In the genomic region with DNA sequence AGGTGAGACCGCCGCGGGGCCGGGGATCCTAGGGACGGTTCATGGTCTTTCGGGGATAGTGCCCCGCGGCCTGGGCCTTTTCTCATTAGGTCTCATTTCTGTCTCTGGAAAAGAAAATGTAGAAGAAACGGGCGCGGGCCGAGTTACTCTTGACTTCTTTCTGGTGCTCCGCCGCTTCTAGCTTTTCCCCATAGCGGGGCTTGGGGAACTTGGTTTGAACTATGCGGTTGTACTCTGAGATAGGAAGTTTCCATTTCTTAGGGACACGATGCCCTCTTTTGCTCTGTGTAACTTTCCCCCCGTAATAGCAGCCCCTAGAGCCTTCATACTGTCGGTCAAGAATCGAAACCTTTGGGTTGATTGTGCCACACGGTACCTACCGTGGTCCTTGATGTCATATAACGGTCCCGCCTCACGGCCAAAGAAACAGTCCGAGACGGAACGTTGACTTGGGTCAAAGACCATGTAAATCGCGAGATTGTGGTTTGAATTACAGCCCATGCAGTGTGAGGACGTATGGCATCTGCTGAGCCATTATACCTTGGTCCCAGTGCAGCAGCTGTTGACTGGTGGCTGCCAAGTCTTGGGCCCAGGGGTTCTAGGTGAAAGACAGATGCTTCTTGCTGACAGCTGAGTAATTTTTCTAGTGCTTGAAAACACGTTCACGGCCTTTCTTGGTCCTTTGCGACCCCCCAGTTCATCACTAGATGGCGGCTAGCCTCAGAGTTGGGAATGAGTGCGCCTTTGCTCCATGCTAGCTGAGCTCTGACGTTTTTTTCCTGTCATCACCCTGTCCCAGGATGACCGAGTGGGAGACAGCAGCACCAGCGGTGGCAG, we compare ENCODE assay signal across 8 cellular contexts. TPM values are rescaled to one million over a fixed set of nuclear protein-coding genes. Genes with fewer than 3 reads are reported as not detected.
DNase-seq lines count a peak whose midpoint lies in the region; ATAC-seq and TF ChIP-seq lines count a peak whose summit lies in the region.

No MANE protein-coding gene starts in this region.

- H3K4me3 ChIP-seq in GM23338 (peak overlapping the region; percentile 87), PC-9 (peak overlapping the region; percentile 93), epithelial cell of proximal tubule (ENCODE audit: low read depth, low read length) (peak overlapping the region; percentile 71), trophoblast cell (ENCODE audit: low read depth, low read length) (peak overlapping the region; percentile 80)

- peaks cover 3% of the 10 kb centered on the region; the same call in 2 of the 3 replicates for H3K9me3 Mint-ChIP-seq in GM23338

- H3K4ac ChIP-seq in trophoblast cell (ENCODE audit: low read depth, low read length), result peak overlapping the region; percentile 80

- intact Hi-C loops in PC-9 (cut with micrococcal nuclease; ENCODE audit: unreplicated experiment), result no loop called here

- H3K9me3 ChIP-seq in PC-9 (ENCODE audit: insufficient read depth, low read depth) (no peaks in the 10 kb centered on the region), trophoblast cell (ENCODE audit: insufficient read depth, low read depth, low read length) (no peaks in the 10 kb centered on the region)

- DNase-seq in GM23338 (ENCODE audit: low spot score) (no peak), PC-9 (no peak), epithelial cell of proximal tubule (ENCODE audit: low read depth) (no peak), trophoblast cell (no peak), NCI-H748 (lab: John Stamatoyannopoulos, UW; ENCODE audit: unreplicated experiment) (no peak)

- H3K4me2 ChIP-seq in GM23338 (peak overlapping the region; percentile 99), PC-9 (peak overlapping the region; percentile 90), trophoblast cell (ENCODE audit: low read length) (peak overlapping the region; percentile 63)

- H3K79me1 ChIP-seq in trophoblast cell (ENCODE audit: low read length), result peaks cover 11% of the 10 kb centered on the region

- peak overlapping the region; percentile 91 for H3K27ac Mint-ChIP-seq in GM23338

- TSS peak; percentile 45 for BruUV-seq in PC-9 (replicated peaks; lab: Mats Ljungman, UMichigan)

- no peak overlapping the region for H3K23ac ChIP-seq in trophoblast cell (ENCODE audit: low read length)

- ATAC-seq in GM23338, result no peak
- no peak for ATAC-seq in HG02642 (IDR thresholded peaks at IDR 0.05; ENCODE audit: poor library complexity, unreplicated experiment)
- no peak for ATAC-seq in GM19395 (IDR thresholded peaks at IDR 0.05; ENCODE audit: unreplicated experiment)
- ATAC-seq in GM18505 (IDR thresholded peaks at IDR 0.05; ENCODE audit: unreplicated experiment), result no peak

- H3K14ac ChIP-seq in trophoblast cell (ENCODE audit: low read length), result peak overlapping the region; percentile 38

- H4K20me1 ChIP-seq in GM23338 (replicated peaks; ENCODE audit: insufficient read depth), result peaks cover 36% of the 10 kb centered on the region
- H4K20me1 ChIP-seq in PC-9 (ENCODE audit: insufficient read depth), result peaks cover 19% of the 10 kb centered on the region

- H3K4me3 Mint-ChIP-seq in GM23338, result peak overlapping the region; percentile 99

- no CpG with 5 or more reads among the region's 39 CpGs for WGBS in trophoblast cell (ENCODE audit: extremely low coverage, insufficient coverage, insufficient read length)

- H2AK5ac ChIP-seq in trophoblast cell (ENCODE audit: low read length), result peak overlapping the region; percentile 49

- 0 out of 2 replicates have a peak overlapping the region, but pooled peaks have one; percentile 33 for H3K27ac ChIP-seq in GM23338 (ENCODE audit: low read depth)
- H3K27ac ChIP-seq in PC-9, result peak overlapping the region; percentile 95; the same call in 1 of the 2 replicates
- no peak overlapping the region for H3K27ac ChIP-seq in trophoblast cell (ENCODE audit: low read depth, low read length)

- H2BK5ac ChIP-seq in trophoblast cell (ENCODE audit: low read depth, low read length, poor library complexity), result no peak overlapping the region

- no peak overlapping the region for H4K91ac ChIP-seq in trophoblast cell (ENCODE audit: low read depth, low read length)

- no peak for TF ChIP-seq POLR2A in GM18505 (IDR thresholded peaks at IDR 0.05; ENCODE audit: borderline replicate concordance, extremely low read depth, insufficient read depth, insufficient read length)

- no peak overlapping the region for H3K18ac ChIP-seq in trophoblast cell (ENCODE audit: low read length)

- POLR2A ChIA-PET in PC-9 (lab: Charles Lee; ENCODE audit: unreplicated experiment), result no interaction called here

- no peak overlapping the region for H2AFZ ChIP-seq in GM23338
- H2AFZ ChIP-seq in PC-9, result no peak overlapping the region
- no peak overlapping the region for H2AFZ ChIP-seq in trophoblast cell (ENCODE audit: insufficient read depth, low read length, poor library complexity)

- H2BK12ac ChIP-seq in trophoblast cell (ENCODE audit: low read length), result no peak overlapping the region

- H3K9me2 ChIP-seq in GM23338 (ENCODE audit: insufficient read depth) (no peaks in the 10 kb centered on the region), PC-9 (ENCODE audit: insufficient read depth) (no peaks in the 10 kb centered on the region)

- H3K36me3 ChIP-seq in GM23338 (ENCODE audit: insufficient read depth) (peaks cover 34% of the 10 kb centered on the region), PC-9 (ENCODE audit: low read depth) (no peaks in the 10 kb centered on the region), trophoblast cell (ENCODE audit: control insufficient read depth in 1 of 2, insufficient read depth in 2 of 2, low read length in 2 of 2) (peaks cover 16 to 27% of the 10 kb centered on the region in 2 experiments)

- H4K12ac ChIP-seq in trophoblast cell (ENCODE audit: low read depth, low read length), result no peak overlapping the region

- H3K79me2 ChIP-seq in GM23338 (replicated peaks; ENCODE audit: insufficient read depth), result peaks cover 49% of the 10 kb centered on the region
- H3K79me2 ChIP-seq in PC-9 (ENCODE audit: low read depth), result peaks cover 65% of the 10 kb centered on the region
- H3K79me2 ChIP-seq in trophoblast cell (ENCODE audit: control insufficient read depth, insufficient read depth, low read length, poor library complexity), result peaks cover 15% of the 10 kb centered on the region

- no peak overlapping the region for H2BK120ac ChIP-seq in trophoblast cell (ENCODE audit: insufficient read depth, low read length, poor library complexity)

- H3K9ac ChIP-seq in trophoblast cell (ENCODE audit: low read length), result peak overlapping the region; percentile 87

- H4K8ac ChIP-seq in trophoblast cell (ENCODE audit: low read depth, low read length), result peak overlapping the region; percentile 1

- H3F3A ChIP-seq in GM23338 (replicated peaks; ENCODE audit: low read depth), result peaks cover 44% of the 10 kb centered on the region
- H3F3A ChIP-seq in PC-9 (ENCODE audit: insufficient read depth, low read depth), result peaks cover 17% of the 10 kb centered on the region; the same call in 1 of the 2 replicates

- H3K4me1 ChIP-seq in GM23338 (ENCODE audit: insufficient read depth) (peaks cover 13% of the 10 kb centered on the region), PC-9 (replicated peaks; ENCODE audit: insufficient read depth) (peaks cover 22% of the 10 kb centered on the region), trophoblast cell (ENCODE audit: control insufficient read depth in 1 of 2, insufficient read depth in 2 of 2, low read length in 2 of 2) (peaks cover 11 to 20% of the 10 kb centered on the region in 2 experiments)

- peaks cover 25% of the 10 kb centered on the region for H3K4me1 Mint-ChIP-seq in GM23338

- peak; percentile 9 to 26; a peak in 1 of 4 replicates for TF ChIP-seq CTCF in GM23338 (conservative IDR thresholded peaks at IDR 0.05; ENCODE audit: low read depth in 2 of 2)
- TF ChIP-seq CTCF in PC-9 (conservative IDR thresholded peaks at IDR 0.05), result no peak
- TF ChIP-seq CTCF in epithelial cell of proximal tubule (conservative IDR thresholded peaks at IDR 0.05; ENCODE audit: low read depth, low read length), result peak; percentile 16

- H3K27me3 ChIP-seq in GM23338 (ENCODE audit: insufficient read depth), result no peaks in the 10 kb centered on the region
- no peaks in the 10 kb centered on the region for H3K27me3 ChIP-seq in PC-9 (ENCODE audit: insufficient read depth, low read depth)
- H3K27me3 ChIP-seq in trophoblast cell (ENCODE audit: insufficient read depth, low read length), result no peaks in the 10 kb centered on the region

- CTCF ChIA-PET in PC-9 (lab: Charles Lee), result no interaction called here

- peaks cover 20% of the 10 kb centered on the region for H3K27me3 Mint-ChIP-seq in GM23338 (ENCODE audit: insufficient read depth, low read depth, poor library complexity)

- peaks cover 54% of the 10 kb centered on the region for H3K36me3 Mint-ChIP-seq in GM23338 (ENCODE audit: low read depth)

RNA-seq across cellular contexts. Expression of a gene that starts 0.5 kb away (rescaled TPM):
- total RNA-seq in GM23338 (2014; rRNA removed; shearing (Covaris generic)), result 2,020 and 2,111 TPM in 2 replicates
- polyA plus RNA-seq in GM23338 (2016; fragmentation: Nextera tagmentation; extraction: Ambion mirVana), result 734 and 753 TPM in 2 replicates
- total RNA-seq in PC-9 (2021) (941 and 961 TPM in 2 replicates), epithelial cell of proximal tubule (1,628 and 2,421 TPM in 2 replicates)
- 888 and 902 TPM in 2 replicates for polyA plus RNA-seq in trophoblast cell (2013)

RNA-seq across cellular contexts. Expression of a gene that starts 6.7 kb away (rescaled TPM):
- total RNA-seq in GM23338 (2014; rRNA removed; shearing (Covaris generic)), result 11.0 and 11.3 TPM in 2 replicates
- 2.2 and 3.1 TPM in 2 replicates for polyA plus RNA-seq in GM23338 (2016; fragmentation: Nextera tagmentation; extraction: Ambion mirVana)
- 3.3 and 4.1 TPM in 2 replicates for total RNA-seq in PC-9 (2021)
- total RNA-seq in epithelial cell of proximal tubule, result 2.4 and 11.5 TPM in 2 replicates
- 2.0 and 2.1 TPM in 2 replicates for polyA plus RNA-seq in trophoblast cell (2013)

RNA-seq across cellular contexts. Expression of a gene that starts 7.9 kb away (rescaled TPM):
- 0.87 TPM in 1 of 2 replicates, not detected in the other for total RNA-seq in GM23338 (2014; rRNA removed; shearing (Covaris generic))
- polyA plus RNA-seq in GM23338 (2016; fragmentation: Nextera tagmentation; extraction: Ambion mirVana), result not detected in 2 replicates
- total RNA-seq in PC-9 (2021) (0.61 and 0.68 TPM in 2 replicates), epithelial cell of proximal tubule (not detected in 2 replicates)
- polyA plus RNA-seq in trophoblast cell (2013), result 0.71 and 0.76 TPM in 2 replicates

RNA-seq across cellular contexts. Expression of a gene that starts 20.9 kb away (rescaled TPM):
- total RNA-seq in GM23338 (2014; rRNA removed; shearing (Covaris generic)), result 8.1 and 9.1 TPM in 2 replicates
- 1.1 and 2.3 TPM in 2 replicates for polyA plus RNA-seq in GM23338 (2016; fragmentation: Nextera tagmentation; extraction: Ambion mirVana)
- total RNA-seq in PC-9 (2021) (13.5 and 18.8 TPM in 2 replicates), epithelial cell of proximal tubule (5.3 and 10.5 TPM in 2 replicates)
- 2.4 and 2.7 TPM in 2 replicates for polyA plus RNA-seq in trophoblast cell (2013)

RNA-seq across cellular contexts. Expression of a gene that starts 25.0 kb away (rescaled TPM):
- 1.0 and 2.0 TPM in 2 replicates for total RNA-seq in GM23338 (2014; rRNA removed; shearing (Covaris generic))
- 0.44 and 0.61 TPM in 2 replicates for polyA plus RNA-seq in GM23338 (2016; fragmentation: Nextera tagmentation; extraction: Ambion mirVana)
- 7.2 and 8.6 TPM in 2 replicates for total RNA-seq in PC-9 (2021)
- 0.06 and 0.14 TPM in 2 replicates for total RNA-seq in epithelial cell of proximal tubule
- 0.61 and 0.68 TPM in 2 replicates for polyA plus RNA-seq in trophoblast cell (2013)
